1 cellular context compared by ENCODE assay signal in the genomic region with DNA sequence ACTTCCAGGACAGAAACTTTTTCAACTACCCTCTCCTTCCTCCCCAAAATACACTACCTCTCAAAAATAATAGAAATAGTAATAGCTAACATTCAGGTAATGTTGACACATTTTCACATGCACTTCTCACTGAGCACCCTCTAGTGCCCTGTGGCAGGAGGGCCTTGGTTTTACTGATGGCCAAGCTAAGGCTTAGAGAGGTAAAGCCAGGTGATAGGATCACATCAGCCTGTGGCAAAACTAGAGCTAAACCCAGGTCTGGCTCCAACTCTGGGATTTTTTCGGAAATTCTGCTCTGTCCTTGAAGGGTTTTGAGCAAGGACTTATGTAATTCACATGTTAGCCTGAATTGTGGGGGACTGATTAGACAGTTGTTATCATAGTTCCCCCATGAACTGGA.
TF ChIP-seq lines count a peak whose summit lies in the region.

No MANE protein-coding gene starts in this region.

TF ChIP-seq in IMR-90, 13 proteins besides CTCF, POLR2A, EP300 and RAD21 (continued from another document):
- no peak for TF ChIP-seq RFX5 (IDR thresholded peaks at IDR 0.05; ENCODE audit: low read depth, low read length)
- TF ChIP-seq, protein P1, sequence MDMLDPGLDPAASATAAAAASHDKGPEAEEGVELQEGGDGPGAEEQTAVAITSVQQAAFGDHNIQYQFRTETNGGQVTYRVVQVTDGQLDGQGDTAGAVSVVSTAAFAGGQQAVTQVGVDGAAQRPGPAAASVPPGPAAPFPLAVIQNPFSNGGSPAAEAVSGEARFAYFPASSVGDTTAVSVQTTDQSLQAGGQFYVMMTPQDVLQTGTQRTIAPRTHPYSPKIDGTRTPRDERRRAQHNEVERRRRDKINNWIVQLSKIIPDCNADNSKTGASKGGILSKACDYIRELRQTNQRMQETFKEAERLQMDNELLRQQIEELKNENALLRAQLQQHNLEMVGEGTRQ (IDR thresholded peaks at IDR 0.05; ENCODE audit: low read depth, low read length): no peak
- no peak for TF ChIP-seq NFE2L2 (IDR thresholded peaks at IDR 0.05; ENCODE audit: low read depth, low read length)
- no peak for TF ChIP-seq MAZ (IDR thresholded peaks at IDR 0.05; ENCODE audit: borderline replicate concordance, low read depth, low read length)
- TF ChIP-seq CEBPB (IDR thresholded peaks at IDR 0.05; ENCODE audit: low read depth, low read length): no peak
- TF ChIP-seq MAFK (IDR thresholded peaks at IDR 0.05; ENCODE audit: low read depth, low read length): no peak
- TF ChIP-seq CHD1 (IDR thresholded peaks at IDR 0.05; ENCODE audit: low read depth, low read length): no peak
- TF ChIP-seq SMC3 (IDR thresholded peaks at IDR 0.05; ENCODE audit: low read depth, low read length): no peak
- TF ChIP-seq, protein P2, sequence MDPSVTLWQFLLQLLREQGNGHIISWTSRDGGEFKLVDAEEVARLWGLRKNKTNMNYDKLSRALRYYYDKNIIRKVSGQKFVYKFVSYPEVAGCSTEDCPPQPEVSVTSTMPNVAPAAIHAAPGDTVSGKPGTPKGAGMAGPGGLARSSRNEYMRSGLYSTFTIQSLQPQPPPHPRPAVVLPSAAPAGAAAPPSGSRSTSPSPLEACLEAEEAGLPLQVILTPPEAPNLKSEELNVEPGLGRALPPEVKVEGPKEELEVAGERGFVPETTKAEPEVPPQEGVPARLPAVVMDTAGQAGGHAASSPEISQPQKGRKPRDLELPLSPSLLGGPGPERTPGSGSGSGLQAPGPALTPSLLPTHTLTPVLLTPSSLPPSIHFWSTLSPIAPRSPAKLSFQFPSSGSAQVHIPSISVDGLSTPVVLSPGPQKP (IDR thresholded peaks at IDR 0.05; ENCODE audit: borderline replicate concordance, low read depth, low read length): no peak
- no peak for TF ChIP-seq MXI1 (IDR thresholded peaks at IDR 0.05; ENCODE audit: borderline replicate concordance, low read depth, low read length)
- no peak for TF ChIP-seq FOS (IDR thresholded peaks at IDR 0.05; ENCODE audit: low read depth, low read length)
TF ChIP-seq in IMR-90: peak in this region for 0.
